8 cellular contexts compared by ENCODE assay signal in genomic region chr18:50356036-50356945, GRCh38. TPM values are rescaled to one million over a fixed set of nuclear protein-coding genes. Genes with fewer than 3 reads are reported as not detected.
DNase-seq lines count a peak whose midpoint lies in the region; ATAC-seq and TF ChIP-seq lines count a peak whose summit lies in the region.

No MANE protein-coding gene starts in this region.

- peak; percentile 27 for DNase-seq in Daoy (ENCODE audit: low read depth)
- DNase-seq in T-helper 2 cell treated with Interferon-gamma antibody and Interleukin-4, amounts not matched to agents 5 μg/mL and 100 μg/mL, for 36 hours (ENCODE audit: low spot score), result no peak
- DNase-seq in mesenchymal stem cell, result peak; percentile 49
- no peak for DNase-seq in dorsolateral prefrontal cortex
- DNase-seq in activated naive CD4-positive, alpha-beta T cell treated with Interleukin-2 at 50 U/mL for 16 hours, result no peak
- DNase-seq in hepatic stellate cell (ENCODE audit: low spot score), result no peak

- peak; percentile 81 for ATAC-seq in GM19452 (IDR thresholded peaks at IDR 0.05; ENCODE audit: unreplicated experiment)
- ATAC-seq in HG03378 (IDR thresholded peaks at IDR 0.05; ENCODE audit: unreplicated experiment), result peak; percentile 77

- peaks cover 38% of the 10 kb centered on the region for H3K27me3 Mint-ChIP-seq in T-helper 2 cell treated with Interferon-gamma antibody and Interleukin-4, amounts not matched to agents 5 μg/mL and 100 μg/mL, for 36 hours (ENCODE audit: low read depth)

- WGBS in mesenchymal stem cell, result 13% methylated on average over 4 of the region's 4 CpGs

- no peak overlapping the region for H3K4me2 ChIP-seq in mesenchymal stem cell (ENCODE audit: low read length, poor library complexity, severe bottlenecking)

- H3K27ac Mint-ChIP-seq in T-helper 2 cell treated with Interferon-gamma antibody and Interleukin-4, amounts not matched to agents 5 μg/mL and 100 μg/mL, for 36 hours, result peak overlapping the region; percentile 12

- no peak overlapping the region for H3K4ac ChIP-seq in mesenchymal stem cell (ENCODE audit: low read depth in 1 of 2, low read length in 2 of 2)

- no peak overlapping the region for H2BK12ac ChIP-seq in mesenchymal stem cell (ENCODE audit: low read length in 2 of 2)

- H3K79me1 ChIP-seq in mesenchymal stem cell (replicated peaks; ENCODE audit: low read length, poor library complexity, severe bottlenecking), result no peaks in the 10 kb centered on the region

- no peak for TF ChIP-seq CTCF in dorsolateral prefrontal cortex (IDR thresholded peaks at IDR 0.05 in 54 of 56, conservative IDR thresholded peaks at IDR 0.05 in 2 of 56; ENCODE audit: low read depth in 1 of 56, partially characterized antibody in 56 of 56)

- no peak overlapping the region for H3K9ac ChIP-seq in mesenchymal stem cell (ENCODE audit: low read length)

- H2AK5ac ChIP-seq in mesenchymal stem cell (ENCODE audit: low read length, severe bottlenecking), result no peak overlapping the region

- no peaks in the 10 kb centered on the region for H3K36me3 Mint-ChIP-seq in T-helper 2 cell treated with Interferon-gamma antibody and Interleukin-4, amounts not matched to agents 5 μg/mL and 100 μg/mL, for 36 hours (ENCODE audit: low read depth)

- H3K27ac ChIP-seq in mesenchymal stem cell (ENCODE audit: low read length, poor library complexity, severe bottlenecking) (no peak overlapping the region), dorsolateral prefrontal cortex (no peak overlapping the region)

- H2BK120ac ChIP-seq in mesenchymal stem cell (ENCODE audit: low read depth, low read length), result no peak overlapping the region

- intact Hi-C loops in dorsolateral prefrontal cortex (cut with DNase I), result loop anchor here (5.0 to 10.0 kb wide), 2 partner anchors 61 to 69 kb away; partner anchors contain the start of gene CXXC1 (in 1 of the 2)

- no peak overlapping the region for H4K8ac ChIP-seq in mesenchymal stem cell (ENCODE audit: low read length)

- H3K4me1 Mint-ChIP-seq in T-helper 2 cell treated with Interferon-gamma antibody and Interleukin-4, amounts not matched to agents 5 μg/mL and 100 μg/mL, for 36 hours (ENCODE audit: low read depth), result peaks cover 10% of the 10 kb centered on the region

- H3K9me3 ChIP-seq in mesenchymal stem cell (ENCODE audit: control insufficient read depth, low read length), result no peaks in the 10 kb centered on the region

- H3K9me3 Mint-ChIP-seq in T-helper 2 cell treated with Interferon-gamma antibody and Interleukin-4, amounts not matched to agents 5 μg/mL and 100 μg/mL, for 36 hours, result no peaks in the 10 kb centered on the region

- H3K14ac ChIP-seq in mesenchymal stem cell (ENCODE audit: low read length in 2 of 2), result no peak overlapping the region

- H3K4me1 ChIP-seq in mesenchymal stem cell (ENCODE audit: control insufficient read depth, insufficient read depth, low read depth, low read length), result peaks cover 1% of the 10 kb centered on the region

- H3K36me3 ChIP-seq in mesenchymal stem cell (ENCODE audit: control insufficient read depth in 1 of 2, insufficient read depth in 2 of 2, low read depth in 1 of 2, low read length in 2 of 2), result no peaks in the 10 kb centered on the region

- H4K91ac ChIP-seq in mesenchymal stem cell (ENCODE audit: low read length), result no peak overlapping the region

- H3K27me3 ChIP-seq in mesenchymal stem cell (ENCODE audit: control insufficient read depth in 1 of 2, insufficient read depth in 1 of 2, low read length in 2 of 2), result peaks cover 10 to 27% of the 10 kb centered on the region in 2 experiments
- H3K27me3 ChIP-seq in dorsolateral prefrontal cortex, result peaks cover 0 to 24% (median 0%) of the 10 kb centered on the region in 45 donors

- no peak overlapping the region for H3K23ac ChIP-seq in mesenchymal stem cell (ENCODE audit: low read length in 2 of 2)

- H3K4me3 Mint-ChIP-seq in T-helper 2 cell treated with Interferon-gamma antibody and Interleukin-4, amounts not matched to agents 5 μg/mL and 100 μg/mL, for 36 hours, result peak overlapping the region; percentile 25

- no peak overlapping the region for H2BK5ac ChIP-seq in mesenchymal stem cell (ENCODE audit: low read depth, low read length, poor library complexity, severe bottlenecking)

- H3K4me3 ChIP-seq in mesenchymal stem cell (ENCODE audit: insufficient read depth in 1 of 2, low read depth in 1 of 2, low read length in 2 of 2) (no peak overlapping the region), dorsolateral prefrontal cortex (no peak overlapping the region)

- no peak overlapping the region for H3K18ac ChIP-seq in mesenchymal stem cell (ENCODE audit: low read depth in 1 of 2, low read length in 2 of 2)

- no peak overlapping the region for H2AFZ ChIP-seq in mesenchymal stem cell (ENCODE audit: low read depth, low read length)

- no peak overlapping the region for H2BK15ac ChIP-seq in mesenchymal stem cell (ENCODE audit: low read depth, poor library complexity, severe bottlenecking)

RNA-seq across cellular contexts. Expression of gene SKA1, which starts 18.6 kb away (rescaled TPM):
- 48.2 and 62.6 TPM in 2 replicates for total RNA-seq in Daoy (2014; rRNA removed; shearing (Covaris generic))
- 3.8 TPM for polyA plus RNA-seq in mesenchymal stem cell (2013, experiment 1 of 2)
- 4.1 TPM for polyA plus RNA-seq in mesenchymal stem cell (2013, experiment 2 of 2)
- total RNA-seq in dorsolateral prefrontal cortex, result 1 to 10 TPM in 5 of 120 experiments, under 1 TPM in 71, not detected in 44; 0.15 to 1.7 (median 0.36) TPM

Comparison
In these comparisons a context has a peak if more than half of its experiments do, and no peak if none do; other contexts are left out.
1. DNase-seq: peak in Daoy (single experiment) and mesenchymal stem cell (single experiment); none in T-helper 2 cell treated with Interferon-gamma antibody and Interleukin-4, amounts not matched to agents 5 μg/mL and 100 μg/mL, for 36 hours (single experiment), dorsolateral prefrontal cortex (0 of 10), activated naive CD4-positive, alpha-beta T cell treated with Interleukin-2 at 50 U/mL for 16 hours (single experiment) and hepatic stellate cell (single experiment).
2. RNA of gene SKA1, which starts 18.6 kb away (total RNA-seq): 48.2 to 62.6 TPM in Daoy; 0.15 to 1.7 TPM in dorsolateral prefrontal cortex; every median in the first group is over 10 times any median in the second.